ENCODE assay signal across 8 cellular contexts in genomic region chr2:62457555-62457954, GRCh38. TPM values are rescaled to one million over a fixed set of nuclear protein-coding genes. Genes with fewer than 3 reads are reported as not detected.
A peak's percentile ranks its signal among the peaks of the same experiment; 100 is the strongest.
DNase-seq lines count a peak whose midpoint lies in the region; ATAC-seq and TF ChIP-seq lines count a peak whose summit lies in the region.

No MANE protein-coding gene starts in this region.

- no peak for TF ChIP-seq CTCF in heart left ventricle (IDR thresholded peaks at IDR 0.05)
- TF ChIP-seq CTCF in MCF 10A (IDR thresholded peaks at IDR 0.05; ENCODE audit: unreplicated experiment), result no peak
- TF ChIP-seq CTCF in upper lobe of left lung (IDR thresholded peaks at IDR 0.05), result no peak

- CTCF ChIA-PET in MCF 10A (lab: Yijun Ruan, JAX), result interaction anchor here (0.6 to 9.7 kb wide), 45 partner anchors 9 to 1086 kb away, joined by 3 to 266 read pairs (median 5); partner anchors contain the start of gene TMEM17

- H3K9me3 Mint-ChIP-seq in MCF 10A (ENCODE audit: unreplicated experiment), result no peaks in the 10 kb centered on the region

- H3K4me3 ChIP-seq in heart left ventricle (peak overlapping the region in 11 of 12 donors; percentile 40 to 90 (median 68)), mesodermal cell (ENCODE audit: extremely low read depth, insufficient read depth, low read length, poor library complexity, severe bottlenecking) (peak overlapping the region; percentile 42), upper lobe of left lung (peak overlapping the region in 3 of 4 donors; percentile 45 to 68 (median 67))

- POLR2A ChIA-PET in MCF 10A (lab: Yijun Ruan, JAX), result interaction anchor here (0.6 to 3.0 kb wide), 13 partner anchors 17 to 1131 kb away, joined by 3 to 29 read pairs (median 4); partner anchors contain the start of genes MDH1 and WDPCP

- H3K36me3 Mint-ChIP-seq in MCF 10A (ENCODE audit: insufficient read depth, unreplicated experiment), result peaks cover 6% of the 10 kb centered on the region

- H3K9me3 ChIP-seq in heart left ventricle, result no peaks in the 10 kb centered on the region
- no peaks in the 10 kb centered on the region for H3K9me3 ChIP-seq in mesodermal cell (ENCODE audit: control insufficient read depth, low read length)
- no peaks in the 10 kb centered on the region for H3K9me3 ChIP-seq in upper lobe of left lung

- H3K36me3 ChIP-seq in heart left ventricle (no peaks in the 10 kb centered on the region), mesodermal cell (ENCODE audit: control insufficient read depth, insufficient read depth, low read length) (no peaks in the 10 kb centered on the region), upper lobe of left lung (no peaks in the 10 kb centered on the region)

- 48 to 57% (median 55%) methylated on average over 9 to 11 of the region's 11 CpGs for WGBS in heart left ventricle, 4 donors
- WGBS in mesodermal cell (ENCODE audit: insufficient coverage in 2 of 2), 2 experiments, result 54 to 57% methylated on average over 8 to 10 of the region's 11 CpGs
- WGBS in upper lobe of left lung, 2 donors, result 62 to 89% methylated on average over 3 to 11 of the region's 11 CpGs

- intact Hi-C loops in heart left ventricle (cut with DNase I), result loop anchor here in 9 of 10 donors (1.0 to 10.0 kb wide), 9 partner anchors 47 to 567 kb away; partner anchors contain the start of genes EHBP1 (in 4 of the 9) and TMEM17 (in 1 of the 9)
- intact Hi-C loops in left cardiac atrium (cut with DNase I), result loop anchor here (1.0 to 2.0 kb wide), 2 partner anchors 317 to 318 kb away; no protein-coding TSS in a partner anchor
- intact Hi-C loops in MCF 10A (cut with micrococcal nuclease), result loop anchor here (1.0 to 10.0 kb wide), 6 partner anchors 121 to 1031 kb away; no protein-coding TSS in a partner anchor

- peaks cover 10% of the 10 kb centered on the region for H3K4me1 Mint-ChIP-seq in MCF 10A (ENCODE audit: insufficient read depth, unreplicated experiment)

- peak overlapping the region; percentile 66 for H3K4me3 Mint-ChIP-seq in MCF 10A (ENCODE audit: unreplicated experiment)

- in situ Hi-C loops in ACHN (cut with HindIII; ENCODE audit: low pct_ligation_motif_present, low pct_unique_long_range_greater_than_20kb, low sequenced_read_pairs), result loop anchor here (25.0 kb wide), 1 partner anchor 305 kb away; no protein-coding TSS in a partner anchor

- DNase-seq in heart left ventricle, result peak in 1 of 5 donors; percentile 14
- DNase-seq in left cardiac atrium, result no peak
- DNase-seq in MCF 10A (ENCODE audit: unreplicated experiment), result no peak
- DNase-seq in upper lobe of left lung, result no peak
- no peak for DNase-seq in A172 (ENCODE audit: low spot score)
- no peak for DNase-seq in ACHN
- DNase-seq in NAMALWA (ENCODE audit: low spot score), result no peak

- peak overlapping the region in 9 of 12 donors; percentile 43 to 87 (median 77) for H3K27ac ChIP-seq in heart left ventricle
- no peak overlapping the region for H3K27ac ChIP-seq in mesodermal cell (ENCODE audit: low read depth, low read length, severe bottlenecking)
- peak overlapping the region in 2 of 4 donors; percentile 23 to 81 for H3K27ac ChIP-seq in upper lobe of left lung

- no peaks in the 10 kb centered on the region for H3K27me3 ChIP-seq in heart left ventricle
- no peaks in the 10 kb centered on the region for H3K27me3 ChIP-seq in upper lobe of left lung

- no peaks in the 10 kb centered on the region for H3K27me3 Mint-ChIP-seq in MCF 10A (ENCODE audit: insufficient read depth, unreplicated experiment)

- TF ChIP-seq EP300 in upper lobe of left lung (IDR thresholded peaks at IDR 0.05), result no peak

- H3K27ac Mint-ChIP-seq in MCF 10A (ENCODE audit: low read depth, unreplicated experiment), result no peak overlapping the region

- no peak for ATAC-seq in heart left ventricle
- no peak for ATAC-seq in left cardiac atrium
- ATAC-seq in upper lobe of left lung (ENCODE audit: low FRiP score in 2 of 2), result no peak

- TF ChIP-seq POLR2A in heart left ventricle (IDR thresholded peaks at IDR 0.05) (no peak), upper lobe of left lung (IDR thresholded peaks at IDR 0.05) (no peak)

- no TSS peak for BruUV-seq in MCF 10A (replicated peaks; lab: Mats Ljungman, UMichigan)

- H3K4me1 ChIP-seq in heart left ventricle (peaks cover 0 to 16% (median 8%) of the 10 kb centered on the region in 12 donors), mesodermal cell (ENCODE audit: control insufficient read depth, insufficient read depth, low read length, poor library complexity, severe bottlenecking) (peaks cover 3% of the 10 kb centered on the region), upper lobe of left lung (peaks cover 7 to 17% (median 10%) of the 10 kb centered on the region in 4 donors)

RNA-seq across cellular contexts. Expression of gene TMEM17, which starts 48.4 kb away (rescaled TPM):
- total RNA-seq in heart left ventricle (1 to 10 TPM; 1.2 to 2.3 (median 1.6) TPM), left cardiac atrium (1 to 10 TPM; 1.3 TPM), MCF 10A (2022) (2.6 and 3.1 TPM in 2 replicates), upper lobe of left lung (1 to 10 TPM; 1.0 to 4.7 (median 2.2) TPM)
- polyA plus RNA-seq in heart left ventricle, result 1 to 10 TPM in 1 of 2 donors, under 1 TPM in 1; 0.80 to 1.1 TPM
- polyA plus RNA-seq in mesodermal cell (2013, experiment 1 of 2), result 1.8 TPM
- polyA plus RNA-seq in mesodermal cell (2013, experiment 2 of 2), result 1.5 TPM
- total RNA-seq in A172 (2014; rRNA removed; shearing (Covaris generic)), result 3.7 and 5.6 TPM in 2 replicates
